Comparison of ENCODE assay signal across 8 cellular contexts in the genomic region with DNA sequence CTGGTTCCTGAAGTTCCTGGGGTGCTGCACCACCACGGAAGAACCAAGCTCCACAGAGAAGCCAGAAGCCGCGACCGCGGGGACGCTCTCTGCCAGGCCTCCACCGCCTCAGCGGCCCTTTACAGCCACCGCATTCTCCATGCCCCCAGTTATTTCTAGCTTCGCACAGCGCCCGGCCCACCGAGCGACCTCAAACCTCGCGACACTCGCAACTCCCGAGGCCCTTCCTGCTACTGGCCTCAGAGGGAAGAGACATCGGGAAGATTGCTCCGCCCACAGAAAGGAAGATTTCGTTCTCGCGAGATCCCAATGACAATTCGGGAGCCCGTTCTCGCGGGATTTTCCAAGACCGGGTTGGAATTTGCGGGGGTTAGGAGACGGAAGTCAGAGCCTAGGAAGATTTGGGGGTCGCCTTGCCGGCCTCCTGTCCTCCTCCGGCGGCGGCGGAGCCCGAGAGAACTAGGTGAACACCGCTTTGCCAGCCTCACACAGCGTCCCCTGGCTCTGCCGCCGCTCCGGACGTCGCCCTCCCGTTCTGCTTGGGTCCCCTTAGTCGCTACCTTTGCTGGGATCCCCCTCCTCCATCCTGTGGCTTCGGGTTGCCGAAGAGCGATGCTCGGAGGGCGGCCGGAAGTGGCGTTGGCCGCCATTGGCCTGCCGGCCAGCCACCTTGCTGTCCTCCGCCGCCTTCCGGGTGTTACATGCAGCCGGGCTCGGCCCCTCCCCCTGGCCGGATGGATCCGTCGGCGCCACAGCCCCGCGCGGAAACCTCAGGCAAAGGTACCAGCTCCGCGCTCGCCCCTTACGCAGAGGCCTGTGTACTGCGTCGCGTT. TPM values are rescaled to one million over a fixed set of nuclear protein-coding genes. Genes with fewer than 3 reads are reported as not detected.
A peak's percentile ranks its signal among the peaks of the same experiment; 100 is the strongest.
DNase-seq lines count a peak whose midpoint lies in the region; ATAC-seq and TF ChIP-seq lines count a peak whose summit lies in the region.

A gene with protein sequence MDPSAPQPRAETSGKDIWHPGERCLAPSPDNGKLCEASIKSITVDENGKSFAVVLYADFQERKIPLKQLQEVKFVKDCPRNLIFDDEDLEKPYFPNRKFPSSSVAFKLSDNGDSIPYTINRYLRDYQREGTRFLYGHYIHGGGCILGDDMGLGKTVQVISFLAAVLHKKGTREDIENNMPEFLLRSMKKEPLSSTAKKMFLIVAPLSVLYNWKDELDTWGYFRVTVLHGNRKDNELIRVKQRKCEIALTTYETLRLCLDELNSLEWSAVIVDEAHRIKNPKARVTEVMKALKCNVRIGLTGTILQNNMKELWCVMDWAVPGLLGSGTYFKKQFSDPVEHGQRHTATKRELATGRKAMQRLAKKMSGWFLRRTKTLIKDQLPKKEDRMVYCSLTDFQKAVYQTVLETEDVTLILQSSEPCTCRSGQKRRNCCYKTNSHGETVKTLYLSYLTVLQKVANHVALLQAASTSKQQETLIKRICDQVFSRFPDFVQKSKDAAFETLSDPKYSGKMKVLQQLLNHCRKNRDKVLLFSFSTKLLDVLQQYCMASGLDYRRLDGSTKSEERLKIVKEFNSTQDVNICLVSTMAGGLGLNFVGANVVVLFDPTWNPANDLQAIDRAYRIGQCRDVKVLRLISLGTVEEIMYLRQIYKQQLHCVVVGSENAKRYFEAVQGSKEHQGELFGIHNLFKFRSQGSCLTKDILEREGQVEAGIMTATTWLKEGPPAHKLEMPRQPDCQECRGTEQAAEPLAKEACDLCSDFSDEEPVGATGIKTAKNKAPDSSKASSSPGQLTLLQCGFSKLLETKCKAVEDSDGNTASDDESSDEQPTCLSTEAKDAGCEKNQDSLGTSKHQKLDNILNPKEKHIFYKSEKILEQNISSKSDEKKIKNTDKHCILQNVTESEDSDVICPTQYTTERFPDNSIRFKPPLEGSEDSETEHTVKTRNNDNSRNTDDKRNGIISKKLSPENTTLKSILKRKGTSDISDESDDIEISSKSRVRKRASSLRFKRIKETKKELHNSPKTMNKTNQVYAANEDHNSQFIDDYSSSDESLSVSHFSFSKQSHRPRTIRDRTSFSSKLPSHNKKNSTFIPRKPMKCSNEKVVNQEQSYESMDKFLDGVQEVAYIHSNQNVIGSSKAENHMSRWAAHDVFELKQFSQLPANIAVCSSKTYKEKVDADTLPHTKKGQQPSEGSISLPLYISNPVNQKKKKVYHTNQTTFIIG (N-terminal part only) (plus strand): TSS at position 387 of the 833 bp plus-strand sequence. CDS start 348 bp downstream, at position 735.

- H3K36me3 ChIP-seq in heart left ventricle (peaks cover 0 to 14% (median 0%) of the 10 kb centered on the region in 9 donors), uterus (no peaks in the 10 kb centered on the region)

- intact Hi-C loops in T-helper 1 cell treated with Interleukin-12 subunit alpha and Interleukin-12 subunit beta and Interleukin-4 antibody, amounts not matched to agents 30 ng/mL and 1 ng/mL, for 36 hours (cut with micrococcal nuclease): loop anchor here (1.0 to 10.0 kb wide), 19 partner anchors 13 to 1759 kb away; a partner anchor contains a TSS
- intact Hi-C loops in heart left ventricle (cut with DNase I) (loop anchor here (2.0 to 10.0 kb wide), 7 partner anchors 148 to 561 kb away; a partner anchor contains a TSS), uterus (cut with DNase I; ENCODE audit: low total_unique reads) (no loop called here)

- DNase-seq in NCI-H187 (lab: John Stamatoyannopoulos, UW) (peak; percentile 77 to 78), amniotic epithelial cell (ENCODE audit: low read depth) (peak; percentile 98), heart left ventricle (peak; percentile 95 to 97 (median 96)), pulmonary artery endothelial cell (ENCODE audit: low read depth, low spot score) (peak; percentile 91), uterus (peak; percentile 96 to 97)

- ATAC-seq in GM18508 (IDR thresholded peaks at IDR 0.05; ENCODE audit: insufficient read depth, unreplicated experiment): peak; percentile 73
- peak; percentile 82 for ATAC-seq in HG02943 (IDR thresholded peaks at IDR 0.05; ENCODE audit: low read depth, unreplicated experiment)
- ATAC-seq in heart left ventricle: peak; percentile 97 to 98 (median 97)

- no peaks in the 10 kb centered on the region for H3K9me3 ChIP-seq in heart left ventricle
- H3K9me3 ChIP-seq in uterus: no peaks in the 10 kb centered on the region

- TF ChIP-seq CTCF in heart left ventricle (IDR thresholded peaks at IDR 0.05) (peak in 3 of 12 donors; percentile 6 to 16 (median 15)), uterus (IDR thresholded peaks at IDR 0.05) (peak in 1 of 4 experiments; percentile 36)

- H3K27ac ChIP-seq in heart left ventricle: peak within 1 kb of the TSS in 4 of 12 donors; percentile 98 to 100 (median 99)
- peak within 1 kb of the TSS; percentile 99 to 100 for H3K27ac ChIP-seq in uterus

- H3K4me3 ChIP-seq in heart left ventricle: peak within 1 kb of the TSS in 2 of 12 donors; percentile 62 to 78
- peak within 1 kb of the TSS in 1 of 2 donors; percentile 97 for H3K4me3 ChIP-seq in uterus

- TF ChIP-seq POLR2A in heart left ventricle (IDR thresholded peaks at IDR 0.05) (peak in 1 of 2 donors; percentile 68), uterus (IDR thresholded peaks at IDR 0.05) (peak; percentile 63 to 86)

- H3K27me3 ChIP-seq in heart left ventricle (no peaks in the 10 kb centered on the region), uterus (no peaks in the 10 kb centered on the region)

- WGBS in heart left ventricle, 4 donors: 0 to 2% (median 0%) methylated on average over 37 to 74 of the region's 74 CpGs

- H3K4me1 ChIP-seq in heart left ventricle (peaks cover 0 to 27% (median 20%) of the 10 kb centered on the region in 12 donors), uterus (no peaks in the 10 kb centered on the region)

RNA-seq across cellular contexts. Expression of the gene that starts here (rescaled TPM):
- total RNA-seq in T-helper 1 cell treated with Interleukin-12 subunit alpha and Interleukin-12 subunit beta and Interleukin-4 antibody, amounts not matched to agents 30 ng/mL and 1 ng/mL, for 36 hours: 37.4 and 40.3 TPM in 2 replicates
- total RNA-seq in heart left ventricle (10 to 100 TPM; 21.3 to 46.8 (median 27.6) TPM), pulmonary artery endothelial cell (57.5 and 61.6 TPM in 2 replicates), uterus (100 to 1,000 TPM in 1 of 4 donors, 10 to 100 TPM in 3; 28.8 to 176 (median 60.4) TPM)
- 10 to 100 TPM in 1 of 2 donors, 1 to 10 TPM in 1; 4.0 to 11.5 TPM for polyA plus RNA-seq in heart left ventricle
